In genomic region chr1:101520302-101520701, GRCh38 we compare ENCODE assay signal across 8 cellular contexts.
A peak's percentile ranks its signal among the peaks of the same experiment; 100 is the strongest.
DNase-seq lines count a peak whose midpoint lies in the region; ATAC-seq and TF ChIP-seq lines count a peak whose summit lies in the region.

No MANE protein-coding gene starts in this region.

- H3K4me1 Mint-ChIP-seq in activated T-cell treated with anti-CD3 and anti-CD28 coated beads, Interleukin-2, amount 50 U/mL, for 24 hours (ENCODE audit: low read depth), result peaks cover 5% of the 10 kb centered on the region

- H3K4me1 ChIP-seq in right lobe of liver, result no peaks in the 10 kb centered on the region

- no peak overlapping the region for H3K4me3 Mint-ChIP-seq in activated T-cell treated with anti-CD3 and anti-CD28 coated beads, Interleukin-2, amount 50 U/mL, for 24 hours

- H3K36me3 Mint-ChIP-seq in activated T-cell treated with anti-CD3 and anti-CD28 coated beads, Interleukin-2, amount 50 U/mL, for 24 hours (ENCODE audit: low read depth), result no peaks in the 10 kb centered on the region

- no peak overlapping the region for H3K27ac Mint-ChIP-seq in activated T-cell treated with anti-CD3 and anti-CD28 coated beads, Interleukin-2, amount 50 U/mL, for 24 hours

- intact Hi-C loops in right lobe of liver (cut with DNase I), result no loop called here

- H3K36me3 ChIP-seq in right lobe of liver, result no peaks in the 10 kb centered on the region

- peaks cover 3% of the 10 kb centered on the region for H3K9me3 Mint-ChIP-seq in activated T-cell treated with anti-CD3 and anti-CD28 coated beads, Interleukin-2, amount 50 U/mL, for 24 hours

- WGBS in right lobe of liver (ENCODE audit: insufficient coverage, low coverage, low lambda C conversion rate, missing lambda C conversion rate), result 6% methylated on average over 4 of the region's 4 CpGs

- no peaks in the 10 kb centered on the region for H3K9me3 ChIP-seq in right lobe of liver

- H3K27ac ChIP-seq in right lobe of liver, result no peak overlapping the region

- peak; percentile 63 to 77 (median 74) for TF ChIP-seq CTCF in right lobe of liver (IDR thresholded peaks at IDR 0.05)

- H3K27me3 Mint-ChIP-seq in activated T-cell treated with anti-CD3 and anti-CD28 coated beads, Interleukin-2, amount 50 U/mL, for 24 hours, result peaks cover 4% of the 10 kb centered on the region

- ATAC-seq in GM19463 (IDR thresholded peaks at IDR 0.05; ENCODE audit: unreplicated experiment) (peak; percentile 92), HG03432 (IDR thresholded peaks at IDR 0.05; ENCODE audit: unreplicated experiment) (peak; percentile 91), right lobe of liver (peak; percentile 71 to 81 (median 78))

- no peak for TF ChIP-seq POLR2A in right lobe of liver (IDR thresholded peaks at IDR 0.05)

- DNase-seq in activated T-cell treated with anti-CD3 and anti-CD28 coated beads for 4 hours, result peak; percentile 1
- no peak for DNase-seq in activated T-cell treated with anti-CD3 and anti-CD28 coated beads, Interleukin-2, amount 50 U/mL, for 24 hours
- DNase-seq in NCI-H69 (lab: John Stamatoyannopoulos, UW), result peak; percentile 77
- peak; percentile 26 for DNase-seq in central memory CD4-positive, alpha-beta T cell
- no peak for DNase-seq in right lobe of liver
- no peak for DNase-seq in DMS79 (lab: John Stamatoyannopoulos, UW)

- H3K27me3 ChIP-seq in right lobe of liver, result no peaks in the 10 kb centered on the region

- no peak overlapping the region for H3K4me3 ChIP-seq in right lobe of liver

Comparison
In these comparisons a context has a peak if more than half of its experiments do, and no peak if none do; other contexts are left out.
1. DNase-seq: peak in activated T-cell treated with anti-CD3 and anti-CD28 coated beads for 4 hours (single experiment), NCI-H69 (single experiment) and central memory CD4-positive, alpha-beta T cell (single experiment); none in activated T-cell treated with anti-CD3 and anti-CD28 coated beads, Interleukin-2, amount 50 U/mL, for 24 hours (single experiment), right lobe of liver (0 of 3) and DMS79 (single experiment).
2. Peak in every context shown above with its lines, with median percentiles within 50 percentile points of each other: ATAC-seq.